19 cellular contexts compared by ENCODE assay signal in the genomic region with DNA sequence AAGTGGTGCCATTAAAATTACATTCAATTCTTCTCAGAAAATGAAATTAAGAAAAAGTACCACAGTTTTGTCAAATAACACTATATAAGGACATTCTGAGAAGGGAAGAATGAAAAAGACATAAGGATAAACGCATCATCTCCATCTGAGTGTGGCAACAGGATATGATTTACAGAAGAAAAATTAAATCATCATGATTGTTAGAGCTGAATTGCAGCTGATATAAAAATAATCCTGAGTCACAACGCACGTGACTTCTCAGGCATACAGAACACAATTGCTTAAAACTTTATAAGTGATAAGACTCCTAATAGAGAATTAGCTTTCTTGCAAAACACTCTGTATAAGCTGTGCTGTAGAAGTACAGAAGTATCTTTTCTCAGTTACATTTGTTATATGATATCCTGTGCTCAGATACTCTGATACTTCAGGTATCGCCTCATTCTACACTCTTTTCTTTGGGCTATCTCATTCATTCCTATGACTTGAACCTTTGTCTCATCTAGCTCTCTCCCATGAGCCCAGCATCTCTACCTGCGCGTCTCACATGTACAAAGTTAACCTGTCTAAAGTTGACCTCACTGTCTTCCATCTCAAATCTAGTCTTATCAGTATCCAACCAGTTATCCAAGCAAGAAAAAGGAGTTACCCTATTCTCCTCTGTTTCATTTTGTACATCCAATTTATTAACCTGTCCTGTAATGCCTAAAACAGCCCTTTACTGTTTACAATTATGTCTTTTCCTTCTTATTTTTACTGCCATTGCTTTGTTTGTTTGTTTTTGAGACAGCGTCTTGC.
DNase-seq lines count a peak whose midpoint lies in the region; ATAC-seq, FAIRE-seq and TF ChIP-seq lines count a peak whose summit lies in the region.
"Had no signal": no experiment of that assay in that cellular context is flagged by ENCODE, and none has a peak within 500 bp of the region (broad histone marks: within the 10 kb centered on the region; RNA-seq: fewer than 3 reads in every experiment).

No MANE protein-coding gene starts in this region.

- H3K9me2 ChIP-seq in GM23248 (ENCODE audit: insufficient read depth), result no peaks in the 10 kb centered on the region

- H4K20me1 ChIP-seq in GM23248 (ENCODE audit: insufficient read depth) (no peaks in the 10 kb centered on the region), smooth muscle cell (ENCODE audit: low read depth) (no peaks in the 10 kb centered on the region)

- ATAC-seq in HG02798 (IDR thresholded peaks at IDR 0.05; ENCODE audit: poor library complexity, unreplicated experiment), result no peak
- no peak for ATAC-seq in naive thymus-derived CD8-positive, alpha-beta T cell
- ATAC-seq: mucosa of descending colon; psoas muscle; stimulated activated memory B cell treated with anti-CD40 and anti-IgM and Interleukin-4, amounts not matched to agents 10 μg/mL and 1 μg/mL and 100 μg/mL, for 72 hours had no signal

- H2AFZ ChIP-seq in GM23248, result no peak overlapping the region
- no peak overlapping the region for H2AFZ ChIP-seq in smooth muscle cell (ENCODE audit: low read depth)

- H3F3A ChIP-seq in GM23248 (ENCODE audit: insufficient read depth) (peaks cover 56% of the 10 kb centered on the region), smooth muscle cell (ENCODE audit: low read depth) (peaks cover 25% of the 10 kb centered on the region)

- H3K4me2 ChIP-seq in GM23248 (ENCODE audit: unreplicated experiment), result peak overlapping the region; percentile 8
- H3K4me2 ChIP-seq in smooth muscle cell, result no peak overlapping the region

- no peaks in the 10 kb centered on the region for H3K27me3 ChIP-seq in GM23248 (replicated peaks; ENCODE audit: insufficient read depth)
- H3K27me3 ChIP-seq in smooth muscle cell (ENCODE audit: low read depth), result no peaks in the 10 kb centered on the region
- H3K27me3 ChIP-seq in small intestine (ENCODE audit: control insufficient read depth in 2 of 2, insufficient read depth in 2 of 2, low read length in 2 of 2), result no peaks in the 10 kb centered on the region

- H3K27ac ChIP-seq in GM23248 (peak overlapping the region; percentile 91), smooth muscle cell (ENCODE audit: low read depth) (peak overlapping the region; percentile 98), small intestine (ENCODE audit: low read depth in 1 of 2, low read length in 1 of 2) (no peak overlapping the region)
- H3K27ac ChIP-seq: psoas muscle had no signal

- no peak overlapping the region for H3K4me3 Mint-ChIP-seq in naive thymus-derived CD8-positive, alpha-beta T cell
- H3K4me3 Mint-ChIP-seq: stimulated activated memory B cell treated with anti-CD40 and anti-IgM and Interleukin-4, amounts not matched to agents 10 μg/mL and 1 μg/mL and 100 μg/mL, for 72 hours had no signal

- H3K4me3 ChIP-seq in GM23248 (no peak overlapping the region), fibroblast of villous mesenchyme (ENCODE audit: low read depth, low read length) (no peak overlapping the region), smooth muscle cell (no peak overlapping the region), small intestine (ENCODE audit: low read depth in 1 of 2, low read length in 2 of 2) (no peak overlapping the region)
- H3K4me3 ChIP-seq: mucosa of descending colon, psoas muscle had no signal

- H3K36me3 ChIP-seq in GM23248 (ENCODE audit: low read depth) (no peaks in the 10 kb centered on the region), smooth muscle cell (ENCODE audit: low read depth) (peaks cover 3% of the 10 kb centered on the region), small intestine (ENCODE audit: control insufficient read depth in 2 of 2, insufficient read depth in 2 of 2, low read length in 2 of 2) (no peaks in the 10 kb centered on the region)

- H3K27ac Mint-ChIP-seq in naive thymus-derived CD8-positive, alpha-beta T cell, result no peak overlapping the region
- H3K27ac Mint-ChIP-seq: stimulated activated memory B cell treated with anti-CD40 and anti-IgM and Interleukin-4, amounts not matched to agents 10 μg/mL and 1 μg/mL and 100 μg/mL, for 72 hours had no signal

- FAIRE-seq in small intestine (lab: Jason Lieb, UNC), result no peak
- FAIRE-seq: frontal cortex, islet of Langerhans had no signal

- H3K9me3 ChIP-seq in GM23248 (ENCODE audit: low read depth) (no peaks in the 10 kb centered on the region), smooth muscle cell (replicated peaks; ENCODE audit: low read depth) (no peaks in the 10 kb centered on the region), small intestine (ENCODE audit: control insufficient read depth, low read depth) (no peaks in the 10 kb centered on the region)
- H3K9me3 ChIP-seq: mucosa of descending colon, psoas muscle had no signal

- no peaks in the 10 kb centered on the region for H3K4me1 Mint-ChIP-seq in naive thymus-derived CD8-positive, alpha-beta T cell
- H3K4me1 Mint-ChIP-seq: stimulated activated memory B cell treated with anti-CD40 and anti-IgM and Interleukin-4, amounts not matched to agents 10 μg/mL and 1 μg/mL and 100 μg/mL, for 72 hours had no signal

- peaks cover 0 to 3% (median 0%) of the 10 kb centered on the region in 9 donors for H3K9me3 Mint-ChIP-seq in naive thymus-derived CD8-positive, alpha-beta T cell
- H3K9me3 Mint-ChIP-seq: stimulated activated memory B cell treated with anti-CD40 and anti-IgM and Interleukin-4, amounts not matched to agents 10 μg/mL and 1 μg/mL and 100 μg/mL, for 72 hours had no signal

- H3K79me2 ChIP-seq in GM23248 (ENCODE audit: insufficient read depth) (no peaks in the 10 kb centered on the region), smooth muscle cell (ENCODE audit: low read depth) (no peaks in the 10 kb centered on the region)

- no peak for TF ChIP-seq CTCF in fibroblast of villous mesenchyme (IDR thresholded peaks at IDR 0.05; ENCODE audit: insufficient read depth, low read depth, low read length)
- no peak for TF ChIP-seq CTCF in smooth muscle cell (IDR thresholded peaks at IDR 0.05; ENCODE audit: borderline replicate concordance, insufficient read depth, poor library complexity, severe bottlenecking)

- DNase-seq in GM23248, result peak; percentile 89
- peak; percentile 91 for DNase-seq in amniotic epithelial cell (ENCODE audit: low read depth)
- DNase-seq in fibroblast of villous mesenchyme (ENCODE audit: low read depth), result peak; percentile 78
- no peak for DNase-seq in smooth muscle cell (lab: John Stamatoyannopoulos, UW; ENCODE audit: unreplicated experiment)
- no peak for DNase-seq in small intestine
- DNase-seq in activated CD4-positive, alpha-beta T cell treated with anti-CD3 and anti-CD28 coated beads for 4 hours, result no peak
- no peak for DNase-seq in naive thymus-derived CD8-positive, alpha-beta T cell
- DNase-seq: activated naive CD4-positive, alpha-beta T cell treated with Interleukin-2 at 50 U/mL for 16 hours; cerebellar nuclear complex; Kasumi-1; mucosa of descending colon; NCI-H2029; NCI-H748 treated with DMSO at 0.1 percent for 48 hours; psoas muscle; stimulated activated CD4-positive, alpha-beta T cell treated with anti-CD3 and anti-CD28 coated beads, Interleukin-2, amount 100 ng/mL, for 48 hours had no signal

- POLR2A ChIA-PET in naive thymus-derived CD8-positive, alpha-beta T cell (lab: Charles Lee), result no interaction called here

- WGBS in GM23248 (ENCODE audit: low coverage in 1 of 2, low lambda C conversion rate in 2 of 2, missing lambda C conversion rate in 2 of 2), 2 experiments, result 46 to 49% methylated on average over 7 of the region's 7 CpGs
- WGBS in smooth muscle cell (ENCODE audit: low lambda C conversion rate), result 90% methylated on average over 7 of the region's 7 CpGs
- WGBS in small intestine, 3 donors, result 91 to 97% (median 94%) methylated on average over 7 of the region's 7 CpGs

- H3K27me3 Mint-ChIP-seq in naive thymus-derived CD8-positive, alpha-beta T cell, result peaks cover 0 to 6% (median 0%) of the 10 kb centered on the region in 5 donors
- H3K27me3 Mint-ChIP-seq: stimulated activated memory B cell treated with anti-CD40 and anti-IgM and Interleukin-4, amounts not matched to agents 10 μg/mL and 1 μg/mL and 100 μg/mL, for 72 hours had no signal

- H3K4me1 ChIP-seq in GM23248 (ENCODE audit: insufficient read depth) (peaks cover 54% of the 10 kb centered on the region), smooth muscle cell (ENCODE audit: low read depth) (peaks cover 32% of the 10 kb centered on the region), small intestine (ENCODE audit: control insufficient read depth in 2 of 2, insufficient read depth in 1 of 2, low read depth in 1 of 2, low read length in 1 of 2) (no peaks in the 10 kb centered on the region)
- H3K4me1 ChIP-seq: psoas muscle had no signal

- H3K36me3 Mint-ChIP-seq in naive thymus-derived CD8-positive, alpha-beta T cell, result peaks cover 0 to 37% (median 4%) of the 10 kb centered on the region in 3 donors
- H3K36me3 Mint-ChIP-seq: stimulated activated memory B cell treated with anti-CD40 and anti-IgM and Interleukin-4, amounts not matched to agents 10 μg/mL and 1 μg/mL and 100 μg/mL, for 72 hours had no signal

- in situ Hi-C loops in GM23248 (cut with MboI), result no loop called here

- H3K9ac ChIP-seq in GM23248 (peak overlapping the region; percentile 44), smooth muscle cell (ENCODE audit: low read depth) (peak overlapping the region; percentile 2)

Comparison
In these comparisons a context has a peak if more than half of its experiments do, and no peak if none do; other contexts are left out.
1. DNase-seq: peak in GM23248 (single experiment), amniotic epithelial cell (single experiment) and fibroblast of villous mesenchyme (single experiment); none in smooth muscle cell (single experiment), small intestine (single experiment), activated CD4-positive, alpha-beta T cell treated with anti-CD3 and anti-CD28 coated beads for 4 hours (0 of 2) and naive thymus-derived CD8-positive, alpha-beta T cell (0 of 10).
2. H3K27ac ChIP-seq: peak in GM23248 (single experiment) and smooth muscle cell (single experiment); none in small intestine (0 of 2).